In the genomic region with DNA sequence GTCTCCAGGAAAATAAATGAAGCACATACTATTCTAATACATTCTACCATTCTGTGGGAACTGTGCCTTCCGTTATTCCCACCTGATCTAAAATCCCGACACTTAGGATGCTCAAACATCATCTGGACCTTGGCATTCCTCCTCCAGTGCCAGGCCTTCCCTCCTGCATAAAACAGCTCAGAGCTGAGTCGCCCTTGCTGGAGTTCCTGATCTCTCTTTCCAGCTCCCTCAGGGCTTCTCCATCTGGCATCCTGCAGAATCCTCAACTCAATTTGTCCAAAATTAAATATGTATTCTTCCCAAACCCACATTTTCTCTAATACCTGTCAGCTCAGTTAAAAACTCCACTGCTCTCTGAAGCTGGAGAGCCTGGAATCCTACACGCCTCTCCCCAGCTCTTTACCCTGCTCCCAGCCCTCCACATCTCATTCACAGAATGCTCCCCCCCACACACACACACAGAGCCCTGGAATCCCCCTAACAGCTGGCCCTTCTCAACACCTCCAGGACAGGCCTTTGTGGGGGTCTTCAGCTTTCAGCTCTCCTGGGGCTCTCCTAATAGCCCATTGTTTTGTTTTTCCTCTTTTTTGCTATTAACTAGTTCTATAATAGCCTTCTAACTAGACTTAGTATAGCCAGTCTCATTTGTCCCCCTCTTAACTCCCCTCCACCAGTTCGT, we compare ENCODE assay signal across 16 cellular contexts.
A peak's percentile ranks its signal among the peaks of the same experiment; 100 is the strongest.
DNase-seq lines count a peak whose midpoint lies in the region; ATAC-seq lines count a peak whose summit lies in the region.
"Had no signal": no experiment of that assay in that cellular context is flagged by ENCODE, and none has a peak within 500 bp of the region (broad histone marks: within the 10 kb centered on the region; RNA-seq: fewer than 3 reads in every experiment).

No MANE protein-coding gene starts in this region.

- peak; percentile 26 for DNase-seq in activated CD8-positive, alpha-beta memory T cell treated with anti-CD3 and anti-CD28 coated beads for 24 hours
- no peak for DNase-seq in activated CD8-positive, alpha-beta memory T cell treated with anti-CD3 and anti-CD28 coated beads, Interleukin-2, amount 50 U/mL, for 48 hours
- DNase-seq in caudate nucleus (lab: John Stamatoyannopoulos, UW) (no peak), medulla oblongata (ENCODE audit: extremely low spot score) (peak; percentile 23), NCI-H345 treated with DMSO at 0.1 percent for 48 hours (lab: John Stamatoyannopoulos, UW; ENCODE audit: unreplicated experiment) (no peak), RKO (ENCODE audit: low spot score) (no peak)
- DNase-seq: activated naive CD4-positive, alpha-beta T cell treated with anti-CD3 and anti-CD28 coated beads, Interleukin-2, amount 10 ng/mL, durations not matched to agents 7 days and 5 days; brain microvascular endothelial cell; CD4-positive, alpha-beta T cell; Kasumi-1; mucosa of descending colon; NCI-H524 treated with DMSO at 0.1 percent for 48 hours; posterior cingulate gyrus had no signal

- ATAC-seq in GM21786 (IDR thresholded peaks at IDR 0.05; ENCODE audit: unreplicated experiment): no peak
- ATAC-seq: activated CD4-positive, CD25-positive, alpha-beta regulatory T cell treated with anti-CD3 and anti-CD28 coated beads, Interleukin-2, amount 50 U/mL, for 24 hours; mucosa of descending colon had no signal

- H3K27ac ChIP-seq in caudate nucleus (ENCODE audit: low read depth, low read length) (peak overlapping the region; percentile 97), temporal lobe (ENCODE audit: low read depth, low read length) (peak overlapping the region; percentile 95)
- H3K27ac ChIP-seq: brain microvascular endothelial cell had no signal

Comparison
In these comparisons a context has a peak if more than half of its experiments do, and no peak if none do; other contexts are left out.
1. DNase-seq: peak in activated CD8-positive, alpha-beta memory T cell treated with anti-CD3 and anti-CD28 coated beads for 24 hours (single experiment) and medulla oblongata (single experiment); none in activated CD8-positive, alpha-beta memory T cell treated with anti-CD3 and anti-CD28 coated beads, Interleukin-2, amount 50 U/mL, for 48 hours (single experiment), caudate nucleus (0 of 61), NCI-H345 treated with DMSO at 0.1 percent for 48 hours (single experiment) and RKO (single experiment).